In the genomic region with DNA sequence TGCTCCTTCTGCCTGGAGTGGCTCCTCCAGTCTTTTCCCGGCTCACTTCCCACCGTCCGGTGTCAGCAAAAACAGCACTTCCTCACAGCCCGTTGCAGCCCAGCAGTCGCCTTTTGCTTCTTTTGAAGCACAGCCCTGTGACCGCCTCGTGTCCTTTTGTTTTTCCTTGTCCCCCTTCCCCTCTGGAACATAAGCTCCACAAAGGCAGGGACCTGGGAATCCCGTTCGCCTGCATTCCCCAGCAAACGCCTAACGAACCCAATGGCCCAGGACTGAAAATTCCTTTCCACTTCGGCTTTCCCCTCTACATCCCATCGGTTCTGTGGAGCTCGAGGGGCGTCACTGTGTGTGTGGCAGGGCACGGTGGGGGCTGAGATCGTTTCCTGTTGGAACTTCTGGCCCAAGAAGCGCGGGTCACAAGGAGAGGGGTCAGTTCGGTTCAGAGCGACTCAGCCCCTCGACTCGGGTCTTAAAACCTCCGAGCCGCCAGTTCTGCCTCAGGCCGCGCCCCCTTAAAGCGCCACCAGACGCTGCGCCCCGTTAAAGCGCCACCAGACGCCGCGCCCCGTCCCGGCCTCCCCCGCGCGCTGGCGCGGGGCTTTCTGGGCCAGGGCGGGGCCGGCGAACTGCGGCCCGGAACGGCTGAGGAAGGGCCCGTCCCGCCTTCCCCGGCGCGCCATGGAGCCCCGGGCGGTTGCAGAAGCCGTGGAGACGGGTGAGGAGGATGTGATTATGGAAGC, we compare ENCODE assay signal across 8 cellular contexts.
A peak's percentile ranks its signal among the peaks of the same experiment; 100 is the strongest.
DNase-seq lines count a peak whose midpoint lies in the region; ATAC-seq and TF ChIP-seq lines count a peak whose summit lies in the region.

No MANE protein-coding gene starts in this region.

- peak; percentile 93 for DNase-seq in GM03348 (ENCODE audit: low spot score)
- peak; percentile 90 for DNase-seq in NCI-H2227 (lab: John Stamatoyannopoulos, UW; ENCODE audit: unreplicated experiment)
- DNase-seq in activated CD4-positive, alpha-beta T cell treated with anti-CD3 and anti-CD28 coated beads for 4 hours: peak; percentile 74 to 77
- DNase-seq in choroid plexus epithelial cell (ENCODE audit: low read depth): peak; percentile 71
- peak; percentile 82 for DNase-seq in kidney tubule cell (ENCODE audit: low spot score)
- peak; percentile 54 to 62 for DNase-seq in stimulated activated CD4-positive, alpha-beta T cell treated with anti-CD3 and anti-CD28 coated beads, Interleukin-1b, Interleukin-23, amount 100 ng/mL, for 1 hour (ENCODE audit: low read depth in 2 of 2)

- ATAC-seq in HG02763 (IDR thresholded peaks at IDR 0.05; ENCODE audit: unreplicated experiment) (peak; percentile 33), HG03457 (IDR thresholded peaks at IDR 0.05; ENCODE audit: unreplicated experiment) (no peak)

- H3K4me3 ChIP-seq in choroid plexus epithelial cell (ENCODE audit: low read depth, low read length): peak overlapping the region; percentile 96

- TF ChIP-seq CTCF in choroid plexus epithelial cell (conservative IDR thresholded peaks at IDR 0.05; ENCODE audit: low read depth, low read length): no peak
